9 cellular contexts compared by ENCODE assay signal in the genomic region with DNA sequence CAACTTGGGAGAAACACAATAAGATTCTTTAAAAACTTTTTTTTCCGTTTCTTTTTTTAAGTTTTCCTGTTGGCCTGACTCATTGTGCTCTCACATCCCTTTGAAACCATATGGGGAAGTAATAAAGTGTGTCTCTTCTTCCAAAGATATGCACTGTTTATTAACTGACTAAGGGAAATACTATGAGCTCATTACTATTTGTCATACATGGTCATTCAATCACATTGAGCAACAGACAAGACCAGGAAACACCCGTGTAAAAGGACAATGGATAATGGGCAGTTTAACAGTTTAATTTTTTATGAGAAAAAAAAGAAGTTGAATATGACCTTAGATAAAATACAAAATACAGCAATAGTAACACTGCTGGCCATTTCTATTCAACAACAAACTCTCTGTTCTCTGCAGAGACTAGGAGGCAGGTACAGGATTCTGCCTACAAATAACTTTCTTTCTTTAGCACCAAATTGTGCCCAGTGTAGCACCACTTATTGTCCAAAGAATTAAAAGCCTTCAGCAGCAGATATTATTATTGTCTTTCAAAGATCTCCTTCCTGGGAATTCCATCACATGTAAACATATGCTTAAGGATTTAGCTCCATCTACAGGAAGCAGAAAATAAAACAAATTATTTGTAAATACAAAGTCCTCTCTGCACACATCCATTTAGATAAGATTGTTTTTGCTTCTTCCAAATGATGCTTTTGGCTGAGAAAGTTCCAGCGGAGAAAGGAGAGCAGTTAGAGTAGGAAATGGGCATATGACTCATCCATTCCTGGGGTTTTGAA. TPM values are rescaled to one million over a fixed set of nuclear protein-coding genes. Genes with fewer than 3 reads are reported as not detected.
A peak's percentile ranks its signal among the peaks of the same experiment; 100 is the strongest.
DNase-seq lines count a peak whose midpoint lies in the region; FAIRE-seq and TF ChIP-seq lines count a peak whose summit lies in the region.
"Had no signal": no experiment of that assay in that cellular context is flagged by ENCODE, and none has a peak within 500 bp of the region (broad histone marks: within the 10 kb centered on the region; RNA-seq: fewer than 3 reads in every experiment).

No MANE protein-coding gene starts in this region.

- H3K9me3 ChIP-seq in astrocyte (ENCODE audit: insufficient read depth, low read depth, low read length) (no peaks in the 10 kb centered on the region), kidney (ENCODE audit: control insufficient read depth in 1 of 2, low read length in 2 of 2) (no peaks in the 10 kb centered on the region)

- no peaks in the 10 kb centered on the region for H4K20me1 ChIP-seq in astrocyte (ENCODE audit: insufficient read depth, low read length)

- no peaks in the 10 kb centered on the region for H3K27me3 ChIP-seq in astrocyte (ENCODE audit: insufficient read depth, low read length)

- H3K4me3 ChIP-seq in astrocyte (ENCODE audit: insufficient read depth, low read depth, low read length) (peak overlapping the region; percentile 1), kidney (ENCODE audit: low read length in 2 of 2) (no peak overlapping the region)

- H3K9ac ChIP-seq in astrocyte (ENCODE audit: low read length) (peak overlapping the region; percentile 86), kidney (ENCODE audit: low read length in 2 of 2) (no peak overlapping the region)

- H3K4me3 Mint-ChIP-seq in astrocyte (ENCODE audit: unreplicated experiment), result no peak overlapping the region

- FAIRE-seq in astrocyte (lab: Jason Lieb, UNC) (peak; percentile 96), kidney (lab: Jason Lieb, UNC) (peak; percentile 91), urothelium cell line (lab: Jason Lieb, UNC) (no peak)
- FAIRE-seq: GM18507 had no signal

- H3K36me3 Mint-ChIP-seq in astrocyte (ENCODE audit: low read depth, unreplicated experiment), result no peaks in the 10 kb centered on the region

- peak; percentile 23 for TF ChIP-seq CTCF in astrocyte (IDR thresholded peaks at IDR 0.05; ENCODE audit: insufficient read depth, low read depth, low read length)
- TF ChIP-seq CTCF in kidney (IDR thresholded peaks at IDR 0.05; ENCODE audit: borderline replicate concordance, extremely low read depth, insufficient read depth), result peak; percentile 28

- no peaks in the 10 kb centered on the region for H3K9me3 Mint-ChIP-seq in astrocyte (ENCODE audit: unreplicated experiment)

- H3K27ac ChIP-seq in astrocyte (ENCODE audit: low read depth, low read length) (peak overlapping the region; percentile 99), kidney (ENCODE audit: low read depth in 2 of 2, low read length in 2 of 2) (peak overlapping the region in 1 of 2 donors; percentile 23), substantia nigra (ENCODE audit: low read depth, low read length, poor library complexity, severe bottlenecking) (no peak overlapping the region)

- H3K36me3 ChIP-seq in astrocyte (ENCODE audit: insufficient read depth, low read length), result no peaks in the 10 kb centered on the region
- H3K36me3 ChIP-seq in kidney (ENCODE audit: control insufficient read depth in 1 of 2, insufficient read depth in 2 of 2, low read length in 2 of 2), result no peaks in the 10 kb centered on the region

- intact Hi-C loops in kidney (cut with DNase I), result loop anchor here (5.0 kb wide), 1 partner anchor 1534 kb away; no protein-coding TSS in a partner anchor

- H3K4me1 ChIP-seq in astrocyte (ENCODE audit: insufficient read depth, low read length), result peaks cover 38% of the 10 kb centered on the region
- no peaks in the 10 kb centered on the region for H3K4me1 ChIP-seq in kidney (ENCODE audit: control insufficient read depth in 1 of 2, insufficient read depth in 1 of 2, low read depth in 1 of 2, low read length in 2 of 2)

- H3K79me2 ChIP-seq in astrocyte (ENCODE audit: insufficient read depth, low read length), result no peaks in the 10 kb centered on the region

- peaks cover 51% of the 10 kb centered on the region for H3K4me1 Mint-ChIP-seq in astrocyte (ENCODE audit: low read depth, unreplicated experiment)

- peak overlapping the region; percentile 96 for H3K27ac Mint-ChIP-seq in astrocyte (ENCODE audit: unreplicated experiment)

- no peak overlapping the region for H2AFZ ChIP-seq in astrocyte (ENCODE audit: low read depth, low read length)

- no peaks in the 10 kb centered on the region for H3K27me3 Mint-ChIP-seq in astrocyte (ENCODE audit: low read depth, unreplicated experiment)

- peak overlapping the region; percentile 75 for H3K4me2 ChIP-seq in astrocyte (ENCODE audit: low read length)

- DNase-seq in AG08395 (ENCODE audit: low spot score) (peak; percentile 78), Kasumi-1 (lab: John Stamatoyannopoulos, UW) (peak; percentile 82 to 85), astrocyte (ENCODE audit: low read depth) (peak; percentile 96), kidney (no peak), urothelium cell line (ENCODE audit: low spot score) (peak; percentile 43), GM19238 (ENCODE audit: insufficient read length, low spot score) (no peak), substantia nigra (lab: John Stamatoyannopoulos, UW) (no peak)
- no peak for DNase-seq in stimulated activated CD4-positive, alpha-beta T cell treated with anti-CD3 and anti-CD28 coated beads, Interleukin-4, amount 100 ng/mL, for 4 hours

RNA-seq across cellular contexts. Expression of a gene that starts 55.0 kb away (rescaled TPM):
- total RNA-seq in astrocyte (0.91 and 1.4 TPM in 2 replicates), kidney (5.8 TPM)
- polyA plus RNA-seq in kidney (ENCODE audit: insufficient read depth, low read depth, low replicate concordance), result 1.8 TPM

Comparison
In these comparisons a context has a peak if more than half of its experiments do, and no peak if none do; other contexts are left out.
1. DNase-seq: peak in AG08395 (single experiment), Kasumi-1 (2 of 2), astrocyte (single experiment) and urothelium cell line (single experiment); none in kidney (single experiment), GM19238 (single experiment), stimulated activated CD4-positive, alpha-beta T cell treated with anti-CD3 and anti-CD28 coated beads, Interleukin-4, amount 100 ng/mL, for 4 hours (0 of 2) and substantia nigra (0 of 49).